8 cellular contexts compared by ENCODE assay signal in the genomic region with DNA sequence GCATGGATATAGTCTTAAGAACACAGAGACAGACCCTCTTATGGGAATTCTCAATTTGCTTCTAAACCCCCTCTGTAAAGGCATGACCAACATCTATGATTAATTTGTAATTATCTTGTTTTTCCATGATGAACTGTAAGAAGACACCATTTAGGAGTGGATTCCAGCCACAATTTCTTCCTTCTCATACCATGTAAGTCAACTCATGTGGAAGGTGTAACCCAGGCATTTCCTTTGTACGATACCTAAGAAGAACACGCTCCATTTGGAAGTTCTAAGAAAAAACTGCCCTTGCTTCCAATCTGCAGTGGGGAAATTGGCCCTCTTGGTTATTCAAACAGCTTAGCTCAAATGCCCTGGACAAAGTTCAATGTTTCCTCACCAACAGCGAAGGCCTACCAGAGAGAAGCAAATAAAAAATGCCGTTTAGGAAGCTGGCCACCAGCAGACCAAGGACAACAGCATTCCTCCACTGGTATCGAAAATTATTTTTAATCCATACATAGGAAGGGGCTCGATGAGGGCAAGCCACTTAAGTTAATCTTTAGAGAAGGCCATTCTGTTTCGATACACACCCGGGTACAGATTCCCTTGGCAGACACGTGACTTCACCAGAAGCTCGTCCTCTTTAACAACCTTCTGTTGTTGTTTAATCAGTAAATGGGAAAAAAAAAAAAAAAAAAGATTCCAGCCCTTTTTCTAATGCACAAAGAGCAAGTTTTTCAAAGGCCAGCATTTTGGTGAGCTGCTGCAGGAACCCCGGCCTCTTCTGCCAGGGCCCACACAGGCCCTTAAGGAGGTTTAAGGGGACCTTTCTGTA. TPM values are rescaled to one million over a fixed set of nuclear protein-coding genes. Genes with fewer than 3 reads are reported as not detected.
DNase-seq lines count a peak whose midpoint lies in the region; ATAC-seq and TF ChIP-seq lines count a peak whose summit lies in the region.

No MANE protein-coding gene starts in this region.

- no peak for TF ChIP-seq CTCF in VCaP (conservative IDR thresholded peaks at IDR 0.05)
- no peak for TF ChIP-seq CTCF in foreskin keratinocyte (conservative IDR thresholded peaks at IDR 0.05)

- ATAC-seq in foreskin keratinocyte (peak; percentile 5), GM19328 (IDR thresholded peaks at IDR 0.05; ENCODE audit: unreplicated experiment) (no peak)

- no peak overlapping the region for H3K14ac ChIP-seq in trophoblast cell (ENCODE audit: low read length)

- WGBS in trophoblast cell (ENCODE audit: extremely low coverage, insufficient coverage, insufficient read length): no CpG with 5 or more reads among the region's 11 CpGs

- H3K4me3 ChIP-seq in trophoblast cell (ENCODE audit: low read depth, low read length) (no peak overlapping the region), SJCRH30 (no peak overlapping the region)

- no peak overlapping the region for H3K18ac ChIP-seq in trophoblast cell (ENCODE audit: low read length)

- H3K79me1 ChIP-seq in trophoblast cell (ENCODE audit: low read length): peaks cover 22% of the 10 kb centered on the region

- in situ Hi-C loops in Caki2 (cut with HindIII; ENCODE audit: low pct_unique_long_range_greater_than_20kb, low sequenced_read_pairs): no loop called here

- DNase-seq in Caki2 (ENCODE audit: low read depth): peak; percentile 62
- peak in 1 of 2 donors; percentile 16 for DNase-seq in foreskin keratinocyte
- DNase-seq in trophoblast cell: peak in 1 of 2 donors; percentile 4
- no peak for DNase-seq in SJCRH30
- no peak for DNase-seq in NCI-H2196 (lab: John Stamatoyannopoulos, UW; ENCODE audit: unreplicated experiment)
- DNase-seq in SW 1271 (lab: John Stamatoyannopoulos, UW): no peak

- H2BK5ac ChIP-seq in trophoblast cell (ENCODE audit: low read depth, low read length, poor library complexity): no peak overlapping the region

- H3K4ac ChIP-seq in trophoblast cell (ENCODE audit: low read depth, low read length): peak overlapping the region; percentile 85

- peak overlapping the region; percentile 43 for H3K9ac ChIP-seq in trophoblast cell (ENCODE audit: low read length)

- no peak overlapping the region for H3K23ac ChIP-seq in trophoblast cell (ENCODE audit: low read length)

- H3K9me3 ChIP-seq in trophoblast cell (ENCODE audit: insufficient read depth, low read depth, low read length) (peaks cover 2% of the 10 kb centered on the region), SJCRH30 (replicated peaks) (no peaks in the 10 kb centered on the region)

- peaks cover 9% of the 10 kb centered on the region for H3K4me1 ChIP-seq in foreskin keratinocyte
- peaks cover 20 to 23% of the 10 kb centered on the region in 2 experiments for H3K4me1 ChIP-seq in trophoblast cell (ENCODE audit: control insufficient read depth in 1 of 2, insufficient read depth in 2 of 2, low read length in 2 of 2)
- H3K4me1 ChIP-seq in SJCRH30: peaks cover 6% of the 10 kb centered on the region; the same call in 1 of the 2 replicates

- no peak overlapping the region for H4K91ac ChIP-seq in trophoblast cell (ENCODE audit: low read depth, low read length)

- H3K36me3 ChIP-seq in trophoblast cell (ENCODE audit: control insufficient read depth in 1 of 2, insufficient read depth in 2 of 2, low read length in 2 of 2): peaks cover 0 to 5% of the 10 kb centered on the region in 2 experiments
- H3K36me3 ChIP-seq in SJCRH30: peaks cover 11% of the 10 kb centered on the region

- H4K8ac ChIP-seq in trophoblast cell (ENCODE audit: low read depth, low read length): no peak overlapping the region

- no peak overlapping the region for H2AFZ ChIP-seq in trophoblast cell (ENCODE audit: insufficient read depth, low read length, poor library complexity)

- H3K27me3 ChIP-seq in foreskin keratinocyte (no peaks in the 10 kb centered on the region), trophoblast cell (ENCODE audit: insufficient read depth, low read length) (no peaks in the 10 kb centered on the region), SJCRH30 (no peaks in the 10 kb centered on the region)

- H2BK120ac ChIP-seq in trophoblast cell (ENCODE audit: insufficient read depth, low read length, poor library complexity): no peak overlapping the region

- peak overlapping the region; percentile 67 for H3K4me2 ChIP-seq in trophoblast cell (ENCODE audit: low read length)

- no peak overlapping the region for H2BK12ac ChIP-seq in trophoblast cell (ENCODE audit: low read length)

- H3K27ac ChIP-seq in VCaP (peak overlapping the region; percentile 83), foreskin keratinocyte (peak overlapping the region; percentile 84), trophoblast cell (ENCODE audit: low read depth, low read length) (no peak overlapping the region), SJCRH30 (no peak overlapping the region)

- peaks cover 11% of the 10 kb centered on the region for H3K79me2 ChIP-seq in trophoblast cell (ENCODE audit: control insufficient read depth, insufficient read depth, low read length, poor library complexity)

- no peak overlapping the region for H2AK5ac ChIP-seq in trophoblast cell (ENCODE audit: low read length)

- no peak overlapping the region for H4K12ac ChIP-seq in trophoblast cell (ENCODE audit: low read depth, low read length)

RNA-seq across cellular contexts. Expression of a gene that starts 2.6 kb away (rescaled TPM):
- 31.3 and 38.2 TPM in 2 replicates for total RNA-seq in Caki2 (2014; rRNA removed; shearing (Covaris generic); ENCODE audit: low replicate concordance)
- total RNA-seq in foreskin keratinocyte: 18.8 and 22.2 TPM in 2 replicates
- 26.5 and 29.4 TPM in 2 replicates for polyA plus RNA-seq in foreskin keratinocyte
- 17.6 and 17.7 TPM in 2 replicates for polyA plus RNA-seq in trophoblast cell (2013)
- 12.0 and 13.0 TPM in 2 replicates for total RNA-seq in SJCRH30 (2014; rRNA removed; shearing (Covaris generic))

RNA-seq across cellular contexts. Expression of a gene that starts 2.6 kb away (rescaled TPM):
- total RNA-seq in Caki2 (2014; rRNA removed; shearing (Covaris generic); ENCODE audit: low replicate concordance): 46.5 and 56.4 TPM in 2 replicates
- 23.1 and 25.3 TPM in 2 replicates for total RNA-seq in foreskin keratinocyte
- 11.5 and 14.3 TPM in 2 replicates for polyA plus RNA-seq in foreskin keratinocyte
- 15.4 and 16.5 TPM in 2 replicates for polyA plus RNA-seq in trophoblast cell (2013)
- total RNA-seq in SJCRH30 (2014; rRNA removed; shearing (Covaris generic)): 26.4 and 27.0 TPM in 2 replicates

Comparison
In these comparisons a context has a peak if more than half of its experiments do, and no peak if none do; other contexts are left out.
1. H3K27ac ChIP-seq: peak in VCaP (single experiment) and foreskin keratinocyte (single experiment); none in trophoblast cell (single experiment) and SJCRH30 (single experiment).